Comparison of ENCODE assay signal across 39 cellular contexts in genomic region chr9:123967323-123967722, GRCh38. TPM values are rescaled to one million over a fixed set of nuclear protein-coding genes. Genes with fewer than 3 reads are reported as not detected.
"Had no signal": no experiment of that assay in that cellular context is flagged by ENCODE, and none has a peak within 500 bp of the region (broad histone marks: within the 10 kb centered on the region; RNA-seq: fewer than 3 reads in every experiment).

No MANE protein-coding gene starts in this region.

- FAIRE-seq: astrocyte, bronchial epithelial cell had no signal

- H3K9me3 ChIP-seq: adrenal gland, ascending aorta, body of pancreas, breast epithelium had no signal

- H3K27ac ChIP-seq: adrenal gland, ascending aorta, body of pancreas, brain microvascular endothelial cell, breast epithelium, cardiac muscle cell had no signal

- H3K36me3 ChIP-seq: adrenal gland, ascending aorta, brain microvascular endothelial cell, breast epithelium, cardiac muscle cell had no signal

- H3K9me3 Mint-ChIP-seq: activated naive CD4-positive, alpha-beta T cell treated with anti-CD3 and anti-CD28 coated beads for 36 hours; activated naive CD4-positive, alpha-beta T cell treated with anti-CD3 and anti-CD28 coated beads, Interleukin-2, amount 10 ng/mL, durations not matched to agents 7 days and 5 days; activated naive CD4-positive, alpha-beta T cell treated with anti-CD3 and anti-CD28 coated beads, Interleukin-2, amount 50 U/mL, for 24 hours; activated naive CD4-positive, alpha-beta T cell treated with anti-CD3 and anti-CD28 coated beads, Interleukin-2, amount 50 U/mL, for 72 hours; activated naive CD8-positive, alpha-beta T cell treated with anti-CD3 and anti-CD28 coated beads for 36 hours; activated naive CD8-positive, alpha-beta T cell treated with anti-CD3 and anti-CD28 coated beads, Interleukin-2, amount 10 ng/mL, durations not matched to agents 7 days and 5 days; activated naive CD8-positive, alpha-beta T cell treated with anti-CD3 and anti-CD28 coated beads, Interleukin-2, amount 50 U/mL, for 24 hours; activated T-cell treated with anti-CD3 and anti-CD28 coated beads, Interleukin-2, amount 50 U/mL, for 24 hours; activated T-cell treated with anti-CD3 and anti-CD28 coated beads, Interleukin-2, amount 50 U/mL, for 4 hours; activated T-cell treated with anti-CD3 and anti-CD28 coated beads, Interleukin-2, amount 50 U/mL, for 72 hours; activated T-helper 1 cell treated with anti-CD3 and anti-CD28 coated beads, Interleukin-12 subunit alpha, Interleukin-12 subunit beta, Interleukin-2, Interleukin-4 antibody, amounts not matched to agents 30 ng/mL and 10 ng/mL and 1 ng/mL, durations not matched to agents 14 hours and 24 hours and 36 hours; activated T-helper 17 cell treated with anti-CD3 and anti-CD28 coated beads, Interleukin-2, amount 50 U/mL, for 72 hours; activated T-helper 2 cell treated with anti-CD3 and anti-CD28 coated beads, Interferon-gamma antibody, Interleukin-2, Interleukin-4, amounts not matched to agents 10 μg/mL and 5 μg/mL and 100 μg/mL, durations not matched to agents 14 hours and 24 hours and 36 hours; central memory CD8-positive, alpha-beta T cell had no signal

- H3K4me3 Mint-ChIP-seq: activated naive CD4-positive, alpha-beta T cell treated with anti-CD3 and anti-CD28 coated beads for 36 hours; activated naive CD4-positive, alpha-beta T cell treated with anti-CD3 and anti-CD28 coated beads, Interleukin-2, amount 10 ng/mL, durations not matched to agents 7 days and 5 days; activated naive CD4-positive, alpha-beta T cell treated with anti-CD3 and anti-CD28 coated beads, Interleukin-2, amount 50 U/mL, for 24 hours; activated naive CD8-positive, alpha-beta T cell; activated naive CD8-positive, alpha-beta T cell treated with anti-CD3 and anti-CD28 coated beads for 36 hours; activated naive CD8-positive, alpha-beta T cell treated with anti-CD3 and anti-CD28 coated beads, Interleukin-2, amount 10 ng/mL, durations not matched to agents 7 days and 5 days; activated naive CD8-positive, alpha-beta T cell treated with anti-CD3 and anti-CD28 coated beads, Interleukin-2, amount 50 U/mL, for 24 hours; activated T-cell treated with anti-CD3 and anti-CD28 coated beads, Interleukin-2, amount 50 U/mL, for 24 hours; activated T-cell treated with anti-CD3 and anti-CD28 coated beads, Interleukin-2, amount 50 U/mL, for 4 hours; activated T-cell treated with anti-CD3 and anti-CD28 coated beads, Interleukin-2, amount 50 U/mL, for 72 hours; activated T-helper 1 cell treated with anti-CD3 and anti-CD28 coated beads, Interleukin-12 subunit alpha, Interleukin-12 subunit beta, Interleukin-2, Interleukin-4 antibody, amounts not matched to agents 30 ng/mL and 10 ng/mL and 1 ng/mL, durations not matched to agents 14 hours and 24 hours and 36 hours; activated T-helper 17 cell treated with anti-CD3 and anti-CD28 coated beads, Interleukin-2, amount 50 U/mL, for 72 hours; brain; central memory CD8-positive, alpha-beta T cell had no signal

- DNase-seq: activated effector memory CD4-positive, alpha-beta T cell treated with anti-CD3 and anti-CD28 coated beads, Interleukin-2, amount 50 U/mL, for 16 hours; activated effector memory CD4-positive, alpha-beta T cell treated with Interleukin-2 at 50 U/mL for 16 hours; activated gamma-delta T cell; activated gamma-delta T cell treated with Interleukin-2 at 50 U/mL for 16 hours; activated naive CD4-positive, alpha-beta T cell; activated naive CD4-positive, alpha-beta T cell treated with anti-CD3 and anti-CD28 coated beads for 36 hours; activated naive CD4-positive, alpha-beta T cell treated with anti-CD3 and anti-CD28 coated beads, Interleukin-2, amount 10 ng/mL, durations not matched to agents 7 days and 5 days; activated naive CD4-positive, alpha-beta T cell treated with anti-CD3 and anti-CD28 coated beads, Interleukin-2, amount 50 U/mL, for 16 hours; activated naive CD4-positive, alpha-beta T cell treated with Interleukin-2 at 50 U/mL for 16 hours; activated naive CD8-positive, alpha-beta T cell treated with anti-CD3 and anti-CD28 coated beads for 36 hours; activated naive CD8-positive, alpha-beta T cell treated with anti-CD3 and anti-CD28 coated beads, Interleukin-2, amount 10 ng/mL, durations not matched to agents 7 days and 5 days; activated naive CD8-positive, alpha-beta T cell treated with anti-CD3 and anti-CD28 coated beads, Interleukin-2, amount 50 U/mL, for 24 hours; activated T-cell treated with anti-CD3 and anti-CD28 coated beads, Interleukin-2, amount 50 U/mL, for 1 hour; activated T-cell treated with anti-CD3 and anti-CD28 coated beads, Interleukin-2, amount 50 U/mL, for 24 hours; activated T-cell treated with anti-CD3 and anti-CD28 coated beads, Interleukin-2, amount 50 U/mL, for 4 hours; activated T-cell treated with anti-CD3 and anti-CD28 coated beads, Interleukin-2, amount 50 U/mL, for 48 hours; activated T-cell treated with anti-CD3 and anti-CD28 coated beads, Interleukin-2, amount 50 U/mL, for 72 hours; adrenal gland; amniotic stem cell; amygdala; anterior cingulate cortex; aorta; body of pancreas; brain microvascular endothelial cell; caudate nucleus; cerebellar nuclear complex had no signal

- H3K27ac Mint-ChIP-seq: activated naive CD4-positive, alpha-beta T cell treated with anti-CD3 and anti-CD28 coated beads for 36 hours; activated naive CD4-positive, alpha-beta T cell treated with anti-CD3 and anti-CD28 coated beads, Interleukin-2, amount 10 ng/mL, durations not matched to agents 7 days and 5 days; activated naive CD4-positive, alpha-beta T cell treated with anti-CD3 and anti-CD28 coated beads, Interleukin-2, amount 50 U/mL, for 24 hours; activated naive CD4-positive, alpha-beta T cell treated with anti-CD3 and anti-CD28 coated beads, Interleukin-2, amount 50 U/mL, for 72 hours; activated naive CD8-positive, alpha-beta T cell; activated naive CD8-positive, alpha-beta T cell treated with anti-CD3 and anti-CD28 coated beads for 36 hours; activated naive CD8-positive, alpha-beta T cell treated with anti-CD3 and anti-CD28 coated beads, Interleukin-2, amount 10 ng/mL, durations not matched to agents 7 days and 5 days; activated naive CD8-positive, alpha-beta T cell treated with anti-CD3 and anti-CD28 coated beads, Interleukin-2, amount 50 U/mL, for 24 hours; activated T-cell treated with anti-CD3 and anti-CD28 coated beads, Interleukin-2, amount 50 U/mL, for 24 hours; activated T-cell treated with anti-CD3 and anti-CD28 coated beads, Interleukin-2, amount 50 U/mL, for 72 hours; activated T-helper 1 cell treated with anti-CD3 and anti-CD28 coated beads, Interleukin-12 subunit alpha, Interleukin-12 subunit beta, Interleukin-2, Interleukin-4 antibody, amounts not matched to agents 30 ng/mL and 10 ng/mL and 1 ng/mL, durations not matched to agents 14 hours and 24 hours and 36 hours; activated T-helper 17 cell treated with anti-CD3 and anti-CD28 coated beads, Interleukin-2, amount 50 U/mL, for 72 hours; activated T-helper 2 cell treated with anti-CD3 and anti-CD28 coated beads, Interferon-gamma antibody, Interleukin-2, Interleukin-4, amounts not matched to agents 10 μg/mL and 5 μg/mL and 100 μg/mL, durations not matched to agents 14 hours and 24 hours and 36 hours; brain had no signal

- H3K36me3 Mint-ChIP-seq: activated naive CD4-positive, alpha-beta T cell treated with anti-CD3 and anti-CD28 coated beads, Interleukin-2, amount 10 ng/mL, durations not matched to agents 7 days and 5 days; activated naive CD4-positive, alpha-beta T cell treated with anti-CD3 and anti-CD28 coated beads, Interleukin-2, amount 50 U/mL, for 24 hours; activated naive CD4-positive, alpha-beta T cell treated with anti-CD3 and anti-CD28 coated beads, Interleukin-2, amount 50 U/mL, for 72 hours; activated naive CD8-positive, alpha-beta T cell; activated naive CD8-positive, alpha-beta T cell treated with anti-CD3 and anti-CD28 coated beads for 36 hours; activated naive CD8-positive, alpha-beta T cell treated with anti-CD3 and anti-CD28 coated beads, Interleukin-2, amount 10 ng/mL, durations not matched to agents 7 days and 5 days; brain had no signal

- H3K4me1 Mint-ChIP-seq: activated naive CD4-positive, alpha-beta T cell treated with anti-CD3 and anti-CD28 coated beads, Interleukin-2, amount 10 ng/mL, durations not matched to agents 7 days and 5 days; activated naive CD4-positive, alpha-beta T cell treated with anti-CD3 and anti-CD28 coated beads, Interleukin-2, amount 50 U/mL, for 24 hours; activated naive CD8-positive, alpha-beta T cell treated with anti-CD3 and anti-CD28 coated beads, Interleukin-2, amount 50 U/mL, for 24 hours; activated T-helper 17 cell treated with anti-CD3 and anti-CD28 coated beads, Interleukin-2, amount 50 U/mL, for 72 hours; central memory CD8-positive, alpha-beta T cell had no signal

- H3K27me3 ChIP-seq: ascending aorta, body of pancreas, brain microvascular endothelial cell had no signal

- H3K4me3 ChIP-seq: adrenal gland, ascending aorta, body of pancreas, breast epithelium, cardiac muscle cell had no signal

- ATAC-seq: activated naive CD4-positive, alpha-beta T cell treated with anti-CD3 and anti-CD28 coated beads, Interleukin-2, amount 50 U/mL, for 72 hours; activated naive CD8-positive, alpha-beta T cell treated with anti-CD3 and anti-CD28 coated beads, Interleukin-2, amount 50 U/mL, for 24 hours; activated T-cell treated with anti-CD3 and anti-CD28 coated beads, Interleukin-2, amount 50 U/mL, for 4 hours; activated T-cell treated with anti-CD3 and anti-CD28 coated beads, Interleukin-2, amount 50 U/mL, for 72 hours; activated T-helper 17 cell treated with anti-CD3 and anti-CD28 coated beads, Interleukin-2, amount 50 U/mL, for 72 hours; body of pancreas had no signal

- H3K4me1 ChIP-seq: adrenal gland, ascending aorta, body of pancreas, breast epithelium had no signal

RNA-seq across cellular contexts. Expression of gene LHX2, which starts 44.2 kb away (rescaled TPM):
- total RNA-seq: activated naive CD4-positive, alpha-beta T cell treated with anti-CD3 and anti-CD28 coated beads for 36 hours; activated naive CD4-positive, alpha-beta T cell treated with anti-CD3 and anti-CD28 coated beads, Interleukin-2, amount 50 U/mL, for 72 hours; activated naive CD8-positive, alpha-beta T cell treated with anti-CD3 and anti-CD28 coated beads for 36 hours; activated naive CD8-positive, alpha-beta T cell treated with anti-CD3 and anti-CD28 coated beads, Interleukin-2, amount 10 ng/mL, durations not matched to agents 7 days and 5 days; activated T-cell treated with anti-CD3 and anti-CD28 coated beads, Interleukin-2, amount 50 U/mL, for 72 hours; activated T-helper 1 cell treated with anti-CD3 and anti-CD28 coated beads, Interleukin-12 subunit alpha, Interleukin-12 subunit beta, Interleukin-2, Interleukin-4 antibody, amounts not matched to agents 30 ng/mL and 10 ng/mL and 1 ng/mL, durations not matched to agents 14 hours and 24 hours and 36 hours; activated T-helper 17 cell treated with anti-CD3 and anti-CD28 coated beads, Interleukin-2, amount 50 U/mL, for 72 hours; activated T-helper 2 cell treated with anti-CD3 and anti-CD28 coated beads, Interferon-gamma antibody, Interleukin-2, Interleukin-4, amounts not matched to agents 10 μg/mL and 5 μg/mL and 100 μg/mL, durations not matched to agents 14 hours and 24 hours and 36 hours; ascending aorta; body of pancreas; breast epithelium; bronchial epithelial cell had no signal
